1 cellular context compared by ENCODE assay signal in genomic region chr6:44265843-44266233, GRCh38.
TF ChIP-seq lines count a peak whose summit lies in the region.

No MANE protein-coding gene starts in this region.

TF ChIP-seq in K562, 482 proteins besides CTCF, POLR2A, EP300 and RAD21 (continued from another document):
- TF ChIP-seq TRIM25 (IDR thresholded peaks at IDR 0.05; ENCODE audit: borderline replicate concordance) (peak; percentile 44; the same call in 1 of the 2 replicates), SMARCE1 (IDR thresholded peaks at IDR 0.05) (0 out of 2 replicates have a peak, but pooled peaks have one; percentile 72), ZNF740 (CRISPR knock-in tag; IDR thresholded peaks at IDR 0.05) (no peak), ZNF740 (tag; IDR thresholded peaks at IDR 0.05) (0 out of 4 replicates have a peak, but pooled peaks of 1 of the 2 experiments have one; percentile 32), LARP7 (IDR thresholded peaks at IDR 0.05) (peak; percentile 93), CGGBP1 (CRISPR knock-in tag; IDR thresholded peaks at IDR 0.05) (no peak), ZNF318 (IDR thresholded peaks at IDR 0.05; ENCODE audit: borderline replicate concordance in 1 of 2, low read depth in 1 of 2) (peak in 1 of 2 experiments; percentile 77; a peak in 2 of 4 replicates), NFATC3 (IDR thresholded peaks at IDR 0.05) (peak; percentile 78; the same call in 1 of the 2 replicates), HLTF (IDR thresholded peaks at IDR 0.05) (no peak), ZBTB2 (IDR thresholded peaks at IDR 0.05) (peak; percentile 55), NBN (IDR thresholded peaks at IDR 0.05; ENCODE audit: low read depth) (0 out of 2 replicates have a peak, but pooled peaks have one; percentile 79), NCOA1 (IDR thresholded peaks at IDR 0.05; ENCODE audit: low read depth) (0 out of 2 replicates have a peak, but pooled peaks have one; percentile 20)
